Comparison of ENCODE assay signal across 1 cellular context in the genomic region with DNA sequence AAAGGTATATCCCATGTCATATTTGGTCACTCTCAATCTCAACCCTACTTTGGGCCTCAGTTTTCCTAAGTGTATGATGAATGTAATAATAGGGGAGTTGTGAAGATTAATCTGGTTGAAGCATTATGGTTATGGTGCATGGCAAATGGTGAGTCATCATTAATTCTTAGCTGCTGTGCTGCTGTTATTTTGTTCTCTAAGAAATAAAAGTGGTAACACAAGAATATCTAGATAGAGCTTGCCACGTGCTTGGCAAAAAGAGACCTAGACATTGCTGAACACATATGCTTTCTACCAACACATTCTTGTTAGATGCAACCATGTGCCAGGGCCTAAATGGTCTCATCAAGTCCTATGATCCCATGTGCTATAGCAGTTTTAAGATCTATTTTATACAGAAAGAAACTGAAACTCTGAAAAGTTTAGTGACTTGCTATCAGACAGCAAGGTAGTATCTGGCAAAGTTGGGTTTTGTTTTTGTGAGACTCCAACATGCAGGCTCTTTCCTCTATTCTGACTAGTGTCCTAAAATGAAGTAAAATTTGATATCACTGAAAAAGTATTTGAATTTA.
TF ChIP-seq lines count a peak whose summit lies in the region.

No MANE protein-coding gene starts in this region.

TF ChIP-seq in K562, 482 proteins besides CTCF, POLR2A, EP300 and RAD21:
- TF ChIP-seq, protein P1, sequence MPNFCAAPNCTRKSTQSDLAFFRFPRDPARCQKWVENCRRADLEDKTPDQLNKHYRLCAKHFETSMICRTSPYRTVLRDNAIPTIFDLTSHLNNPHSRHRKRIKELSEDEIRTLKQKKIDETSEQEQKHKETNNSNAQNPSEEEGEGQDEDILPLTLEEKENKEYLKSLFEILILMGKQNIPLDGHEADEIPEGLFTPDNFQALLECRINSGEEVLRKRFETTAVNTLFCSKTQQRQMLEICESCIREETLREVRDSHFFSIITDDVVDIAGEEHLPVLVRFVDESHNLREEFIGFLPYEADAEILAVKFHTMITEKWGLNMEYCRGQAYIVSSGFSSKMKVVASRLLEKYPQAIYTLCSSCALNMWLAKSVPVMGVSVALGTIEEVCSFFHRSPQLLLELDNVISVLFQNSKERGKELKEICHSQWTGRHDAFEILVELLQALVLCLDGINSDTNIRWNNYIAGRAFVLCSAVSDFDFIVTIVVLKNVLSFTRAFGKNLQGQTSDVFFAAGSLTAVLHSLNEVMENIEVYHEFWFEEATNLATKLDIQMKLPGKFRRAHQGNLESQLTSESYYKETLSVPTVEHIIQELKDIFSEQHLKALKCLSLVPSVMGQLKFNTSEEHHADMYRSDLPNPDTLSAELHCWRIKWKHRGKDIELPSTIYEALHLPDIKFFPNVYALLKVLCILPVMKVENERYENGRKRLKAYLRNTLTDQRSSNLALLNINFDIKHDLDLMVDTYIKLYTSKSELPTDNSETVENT (CRISPR knock-in tag; IDR thresholded peaks at IDR 0.05), result no peak
- TF ChIP-seq ZNF316 (IDR thresholded peaks at IDR 0.05), result peak; percentile 25; the same call in 1 of the 2 replicates
- no peak for TF ChIP-seq RBM39 (optimal IDR thresholded peaks at IDR 0.05; ENCODE audit: low read depth, low read length)
- TF ChIP-seq ETV6 (IDR thresholded peaks at IDR 0.05; ENCODE audit: borderline replicate concordance in 1 of 2, low read depth in 2 of 2, low read length in 1 of 2), result no peak
- TF ChIP-seq ETV6 (CRISPR knock-in tag; IDR thresholded peaks at IDR 0.05; ENCODE audit: borderline replicate concordance), result no peak
